In the genomic region with DNA sequence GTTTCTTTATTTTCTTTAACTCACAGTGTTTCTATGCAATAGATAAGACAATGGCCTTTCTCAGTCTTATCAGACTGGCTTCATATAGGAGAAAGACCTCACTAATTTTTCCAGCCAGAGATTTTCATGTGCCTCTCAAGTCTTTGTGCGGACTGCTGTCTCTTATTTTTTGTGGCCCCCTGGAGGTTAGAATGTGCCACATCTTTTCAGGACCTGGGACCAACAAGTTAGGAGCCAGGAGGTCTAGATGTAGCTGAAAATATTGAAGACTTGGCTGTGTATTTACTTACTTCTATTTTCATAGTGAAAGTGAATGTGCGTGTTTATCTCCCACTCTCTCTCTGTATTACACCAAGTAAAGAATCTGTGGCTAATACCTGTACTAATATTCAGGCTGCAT, we compare ENCODE assay signal across 19 cellular contexts. TPM values are rescaled to one million over a fixed set of nuclear protein-coding genes. Genes with fewer than 3 reads are reported as not detected.
DNase-seq lines count a peak whose midpoint lies in the region; ATAC-seq and TF ChIP-seq lines count a peak whose summit lies in the region.
"Had no signal": no experiment of that assay in that cellular context is flagged by ENCODE, and none has a peak within 500 bp of the region (broad histone marks: within the 10 kb centered on the region; RNA-seq: fewer than 3 reads in every experiment).

No MANE protein-coding gene starts in this region.

- in situ Hi-C loops in astrocyte of the spinal cord (cut with HindIII; ENCODE audit: low sequenced_read_pairs): no loop called here

- 80% methylated on average over 1 of the region's 2 CpGs for WGBS in mesenchymal stem cell

- H2BK15ac ChIP-seq in mesenchymal stem cell (ENCODE audit: low read depth, poor library complexity, severe bottlenecking): no peak overlapping the region

- H3K23ac ChIP-seq in mesenchymal stem cell (ENCODE audit: low read length in 2 of 2): no peak overlapping the region

- DNase-seq in EH (ENCODE audit: low read depth): peak; percentile 3
- no peak for DNase-seq in LNCaP clone FGC (ENCODE audit: low read depth)
- DNase-seq in astrocyte of the spinal cord (ENCODE audit: low read depth, low spot score): no peak
- DNase-seq in mesenchymal stem cell: peak; percentile 3
- no peak for DNase-seq in activated CD4-positive, alpha-beta T cell treated with anti-CD3 and anti-CD28 coated beads, Interleukin-2, amount 50 U/mL, for 48 hours
- no peak for DNase-seq in NCI-H146 treated with DMSO at 0.1 percent for 48 hours (lab: John Stamatoyannopoulos, UW; ENCODE audit: unreplicated experiment)
- no peak for DNase-seq in AML-193 (lab: John Stamatoyannopoulos, UW)
- DNase-seq: activated CD8-positive, alpha-beta memory T cell treated with anti-CD3 and anti-CD28 coated beads for 24 hours; amygdala; CD4-positive, CD25-positive, alpha-beta regulatory T cell; dorsolateral prefrontal cortex; GM23248; NCI-H1417 treated with DMSO at 0.1 percent for 48 hours; stimulated activated naive CD8-positive, alpha-beta T cell treated with anti-CD3 and anti-CD28 coated beads, Interleukin-15, Interleukin-2, amounts not matched to agents 100 U/mL and 50 U/mL, for 24 hours had no signal

- no peak overlapping the region for H3K18ac ChIP-seq in mesenchymal stem cell (ENCODE audit: low read depth in 1 of 2, low read length in 2 of 2)

- H3K4ac ChIP-seq in mesenchymal stem cell (ENCODE audit: low read depth in 1 of 2, low read length in 2 of 2): no peak overlapping the region

- TF ChIP-seq CTCF in LNCaP clone FGC (IDR thresholded peaks at IDR 0.05; ENCODE audit: control insufficient read depth, extremely low read depth, insufficient read depth) (peak; percentile 9; the same call in 1 of the 2 replicates), astrocyte of the spinal cord (IDR thresholded peaks at IDR 0.05; ENCODE audit: low read depth, low read length) (peak; percentile 21)

- H3K27me3 ChIP-seq in mesenchymal stem cell (ENCODE audit: control insufficient read depth in 1 of 2, insufficient read depth in 1 of 2, low read length in 2 of 2): no peaks in the 10 kb centered on the region
- H3K27me3 ChIP-seq: dorsolateral prefrontal cortex, hepatocyte, vagina had no signal

- no peak overlapping the region for H2AFZ ChIP-seq in mesenchymal stem cell (ENCODE audit: low read depth, low read length)
- H2AFZ ChIP-seq: GM23248, hepatocyte, parathyroid adenoma had no signal

- H3K4me1 ChIP-seq in mesenchymal stem cell (ENCODE audit: control insufficient read depth, insufficient read depth, low read depth, low read length): no peaks in the 10 kb centered on the region
- H3K4me1 ChIP-seq: parathyroid adenoma, vagina had no signal

- H3K79me1 ChIP-seq in mesenchymal stem cell (replicated peaks; ENCODE audit: low read length, poor library complexity, severe bottlenecking): peaks cover 8% of the 10 kb centered on the region

- H2AK5ac ChIP-seq in mesenchymal stem cell (ENCODE audit: low read length, severe bottlenecking): no peak overlapping the region

- H3K9me3 ChIP-seq in mesenchymal stem cell (ENCODE audit: control insufficient read depth, low read length): peaks cover 10% of the 10 kb centered on the region
- H3K9me3 ChIP-seq: vagina had no signal

- H4K91ac ChIP-seq in mesenchymal stem cell (ENCODE audit: low read length): no peak overlapping the region

- no peak overlapping the region for H2BK120ac ChIP-seq in mesenchymal stem cell (ENCODE audit: low read depth, low read length)

- H3K27ac ChIP-seq in mesenchymal stem cell (ENCODE audit: low read length, poor library complexity, severe bottlenecking): no peak overlapping the region
- H3K27ac ChIP-seq: dorsolateral prefrontal cortex, GM23248, hepatocyte, parathyroid adenoma, vagina had no signal

- no peak overlapping the region for H3K14ac ChIP-seq in mesenchymal stem cell (ENCODE audit: low read length in 2 of 2)

- ATAC-seq in GM18511 (IDR thresholded peaks at IDR 0.05; ENCODE audit: unreplicated experiment): no peak
- ATAC-seq: stimulated activated naive CD8-positive, alpha-beta T cell treated with anti-CD3 and anti-CD28 coated beads, Interleukin-15, Interleukin-2, amounts not matched to agents 100 U/mL and 50 U/mL, for 24 hours had no signal

- H3K4me2 ChIP-seq in mesenchymal stem cell (ENCODE audit: low read length, poor library complexity, severe bottlenecking): no peak overlapping the region
- H3K4me2 ChIP-seq: hepatocyte had no signal

- H3K9ac ChIP-seq in mesenchymal stem cell (ENCODE audit: low read length): no peak overlapping the region
- H3K9ac ChIP-seq: GM23248, parathyroid adenoma had no signal

- H3K4me3 ChIP-seq in LNCaP clone FGC (ENCODE audit: low read depth, low read length) (no peak overlapping the region), astrocyte of the spinal cord (ENCODE audit: low read depth, low read length) (no peak overlapping the region), mesenchymal stem cell (ENCODE audit: insufficient read depth in 1 of 2, low read depth in 1 of 2, low read length in 2 of 2) (no peak overlapping the region)
- H3K4me3 ChIP-seq: dorsolateral prefrontal cortex, GM23248, hepatocyte, vagina had no signal

- H4K8ac ChIP-seq in mesenchymal stem cell (ENCODE audit: low read length): no peak overlapping the region

- no peak overlapping the region for H2BK5ac ChIP-seq in mesenchymal stem cell (ENCODE audit: low read depth, low read length, poor library complexity, severe bottlenecking)

- H2BK12ac ChIP-seq in mesenchymal stem cell (ENCODE audit: low read length in 2 of 2): no peak overlapping the region

- H3K36me3 ChIP-seq in mesenchymal stem cell (ENCODE audit: control insufficient read depth in 1 of 2, insufficient read depth in 2 of 2, low read depth in 1 of 2, low read length in 2 of 2): no peaks in the 10 kb centered on the region
- H3K36me3 ChIP-seq: vagina had no signal

RNA-seq across cellular contexts. Expression of a gene that starts 42.1 kb away (rescaled TPM):
- 0.04 TPM for polyA plus RNA-seq in mesenchymal stem cell (2013, experiment 1 of 2)
- 0.03 TPM for polyA plus RNA-seq in mesenchymal stem cell (2013, experiment 2 of 2)
- polyA plus RNA-seq: CD4-positive, CD25-positive, alpha-beta regulatory T cell; GM23248; IgD-negative memory B cell had no signal

Comparison
In these comparisons a context has a peak if more than half of its experiments do, and no peak if none do; other contexts are left out.
1. DNase-seq: peak in EH (single experiment) and mesenchymal stem cell (single experiment); none in LNCaP clone FGC (single experiment), astrocyte of the spinal cord (single experiment), activated CD4-positive, alpha-beta T cell treated with anti-CD3 and anti-CD28 coated beads, Interleukin-2, amount 50 U/mL, for 48 hours (0 of 2), NCI-H146 treated with DMSO at 0.1 percent for 48 hours (single experiment) and AML-193 (0 of 2).